ENCODE assay signal across 1 cellular context in genomic region chr17:32266389-32267269, GRCh38.
TF ChIP-seq lines count a peak whose summit lies in the region.

No MANE protein-coding gene starts in this region.

TF ChIP-seq in HEK293, 187 proteins besides CTCF, POLR2A, EP300 and RAD21 (continued from another document and continues in another):
- peak; percentile 54 for TF ChIP-seq ZNF398 (tag by site-specific recombination; IDR thresholded peaks at IDR 0.05)
- peak; percentile 46; the same call in 1 of the 2 replicates for TF ChIP-seq ZBTB10 (tag by site-specific recombination; IDR thresholded peaks at IDR 0.05)
- no peak for TF ChIP-seq ZNF664 (tag by site-specific recombination; IDR thresholded peaks at IDR 0.05)
- TF ChIP-seq ZBTB26 (tag by site-specific recombination; optimal IDR thresholded peaks at IDR 0.05), result peak; percentile 95
- peak; percentile 54; the same call in 1 of the 2 replicates for TF ChIP-seq GFI1B (tag by site-specific recombination; IDR thresholded peaks at IDR 0.05)
- TF ChIP-seq ZNF610 (tag by site-specific recombination; IDR thresholded peaks at IDR 0.05; ENCODE audit: borderline replicate concordance), result 0 out of 2 replicates have a peak, but pooled peaks have one; percentile 21
- TF ChIP-seq GLIS1 (tag by site-specific recombination; IDR thresholded peaks at IDR 0.05), result peak; percentile 59
- peak; percentile 41; the same call in 1 of the 2 replicates for TF ChIP-seq KLF17 (tag by site-specific recombination; IDR thresholded peaks at IDR 0.05)
- TF ChIP-seq KLF9 (tag by site-specific recombination; IDR thresholded peaks at IDR 0.05; ENCODE audit: low read depth), result peak; percentile 31; the same call in 1 of the 2 replicates
- TF ChIP-seq KLF8 (tag by site-specific recombination; IDR thresholded peaks at IDR 0.05), result peak; percentile 38; the same call in 1 of the 2 replicates
- TF ChIP-seq BCL11A (tag by site-specific recombination; IDR thresholded peaks at IDR 0.05; ENCODE audit: low read depth), result 0 out of 2 replicates have a peak, but pooled peaks have one; percentile 3
- TF ChIP-seq ZNF132 (tag by site-specific recombination; IDR thresholded peaks at IDR 0.05; ENCODE audit: borderline replicate concordance), result no peak
- 0 out of 2 replicates have a peak, but pooled peaks have one; percentile 15 for TF ChIP-seq SP3 (tag by site-specific recombination; IDR thresholded peaks at IDR 0.05)
- TF ChIP-seq ZNF341 (tag by site-specific recombination; IDR thresholded peaks at IDR 0.05; ENCODE audit: low read depth), result peak; percentile 16; the same call in 1 of the 2 replicates
- TF ChIP-seq PBX3 (CRISPR knock-in tag; IDR thresholded peaks at IDR 0.05), result 0 out of 2 replicates have a peak, but pooled peaks have one; percentile 19
- 0 out of 2 replicates have a peak, but pooled peaks have one; percentile 48 for TF ChIP-seq ZNF10 (tag by site-specific recombination; IDR thresholded peaks at IDR 0.05)
- no peak for TF ChIP-seq ZBTB6 (tag by site-specific recombination; IDR thresholded peaks at IDR 0.05)
- TF ChIP-seq ZNF140 (tag by site-specific recombination; IDR thresholded peaks at IDR 0.05), result no peak
- TF ChIP-seq ZNF501 (tag by site-specific recombination; IDR thresholded peaks at IDR 0.05), result peak; percentile 41; the same call in 1 of the 2 replicates
- TF ChIP-seq ZNF600 (tag by site-specific recombination; IDR thresholded peaks at IDR 0.05), result peak; percentile 25; the same call in 1 of the 2 replicates
- no peak for TF ChIP-seq ZFP69B (tag by site-specific recombination; IDR thresholded peaks at IDR 0.05)
- TF ChIP-seq ZFHX2 (tag by site-specific recombination; conservative IDR thresholded peaks at IDR 0.05), result peak; percentile 43
- 0 out of 2 replicates have a peak, but pooled peaks have one; percentile 39 for TF ChIP-seq ZBTB17 (tag by site-specific recombination; IDR thresholded peaks at IDR 0.05)
- no peak for TF ChIP-seq PRDM4 (tag by site-specific recombination; IDR thresholded peaks at IDR 0.05)
- no peak for TF ChIP-seq PRDM10 (tag by site-specific recombination; IDR thresholded peaks at IDR 0.05)
- TF ChIP-seq ZNF521 (tag by site-specific recombination; IDR thresholded peaks at IDR 0.05), result no peak
- TF ChIP-seq ZNF548 (tag by site-specific recombination; IDR thresholded peaks at IDR 0.05), result no peak
- TF ChIP-seq ZNF639 (tag by site-specific recombination; IDR thresholded peaks at IDR 0.05), result no peak
- TF ChIP-seq GLIS2 (tag by site-specific recombination; IDR thresholded peaks at IDR 0.05), result peak; percentile 77
- 0 out of 2 replicates have a peak, but pooled peaks have one; percentile 20 for TF ChIP-seq MYNN (tag by site-specific recombination; IDR thresholded peaks at IDR 0.05; ENCODE audit: borderline replicate concordance)
- no peak for TF ChIP-seq HOXA7 (CRISPR knock-in tag; IDR thresholded peaks at IDR 0.05; ENCODE audit: borderline replicate concordance)
- no peak for TF ChIP-seq ZBTB21 (tag by site-specific recombination; IDR thresholded peaks at IDR 0.05)
- no peak for TF ChIP-seq REST (tag by site-specific recombination; IDR thresholded peaks at IDR 0.05)
- peak; percentile 78 for TF ChIP-seq ZIC2 (tag by site-specific recombination; IDR thresholded peaks at IDR 0.05)
